In genomic region chr20:40945189-40945588, GRCh38 we compare ENCODE assay signal across 1 cellular context.
TF ChIP-seq lines count a peak whose summit lies in the region.

No MANE protein-coding gene starts in this region.

TF ChIP-seq in HepG2, 621 proteins besides CTCF, POLR2A, EP300 and RAD21 (continued from another document):
- TF ChIP-seq TFDP2 (CRISPR knock-in tag; IDR thresholded peaks at IDR 0.05) = peak; percentile 24; the same call in 1 of the 2 replicates
- TF ChIP-seq RFXAP (CRISPR knock-in tag; IDR thresholded peaks at IDR 0.05; ENCODE audit: borderline replicate concordance) = 0 out of 2 replicates have a peak, but pooled peaks have one; percentile 4
- peak; percentile 35; the same call in 1 of the 2 replicates for TF ChIP-seq KDM5B (CRISPR knock-in tag; IDR thresholded peaks at IDR 0.05; ENCODE audit: borderline replicate concordance)
- 0 out of 2 replicates have a peak, but pooled peaks have one; percentile 26 for TF ChIP-seq ZMYM3 (CRISPR knock-in tag; IDR thresholded peaks at IDR 0.05)
- TF ChIP-seq EED (CRISPR knock-in tag; IDR thresholded peaks at IDR 0.05) = peak; percentile 16; the same call in 1 of the 2 replicates
- no peak for TF ChIP-seq HDAC2 (CRISPR knock-in tag; IDR thresholded peaks at IDR 0.05)
- TF ChIP-seq MBNL3 (CRISPR knock-in tag; conservative IDR thresholded peaks at IDR 0.05) = no peak
- TF ChIP-seq EEA1 (CRISPR knock-in tag; IDR thresholded peaks at IDR 0.05; ENCODE audit: borderline replicate concordance) = peak; percentile 21; the same call in 1 of the 2 replicates
- peak; percentile 75 for TF ChIP-seq HNF4G (IDR thresholded peaks at IDR 0.05; ENCODE audit: borderline replicate concordance, low read depth, low read length)
- no peak for TF ChIP-seq HNF4G (CRISPR knock-in tag; IDR thresholded peaks at IDR 0.05; ENCODE audit: borderline replicate concordance, low read depth)
- TF ChIP-seq ZNF382 (CRISPR knock-in tag; IDR thresholded peaks at IDR 0.05; ENCODE audit: borderline replicate concordance) = no peak
- no peak for TF ChIP-seq BRF2 (CRISPR knock-in tag; IDR thresholded peaks at IDR 0.05)
- TF ChIP-seq TOE1 (CRISPR knock-in tag; IDR thresholded peaks at IDR 0.05) = no peak
